10 cellular contexts compared by ENCODE assay signal in the genomic region with DNA sequence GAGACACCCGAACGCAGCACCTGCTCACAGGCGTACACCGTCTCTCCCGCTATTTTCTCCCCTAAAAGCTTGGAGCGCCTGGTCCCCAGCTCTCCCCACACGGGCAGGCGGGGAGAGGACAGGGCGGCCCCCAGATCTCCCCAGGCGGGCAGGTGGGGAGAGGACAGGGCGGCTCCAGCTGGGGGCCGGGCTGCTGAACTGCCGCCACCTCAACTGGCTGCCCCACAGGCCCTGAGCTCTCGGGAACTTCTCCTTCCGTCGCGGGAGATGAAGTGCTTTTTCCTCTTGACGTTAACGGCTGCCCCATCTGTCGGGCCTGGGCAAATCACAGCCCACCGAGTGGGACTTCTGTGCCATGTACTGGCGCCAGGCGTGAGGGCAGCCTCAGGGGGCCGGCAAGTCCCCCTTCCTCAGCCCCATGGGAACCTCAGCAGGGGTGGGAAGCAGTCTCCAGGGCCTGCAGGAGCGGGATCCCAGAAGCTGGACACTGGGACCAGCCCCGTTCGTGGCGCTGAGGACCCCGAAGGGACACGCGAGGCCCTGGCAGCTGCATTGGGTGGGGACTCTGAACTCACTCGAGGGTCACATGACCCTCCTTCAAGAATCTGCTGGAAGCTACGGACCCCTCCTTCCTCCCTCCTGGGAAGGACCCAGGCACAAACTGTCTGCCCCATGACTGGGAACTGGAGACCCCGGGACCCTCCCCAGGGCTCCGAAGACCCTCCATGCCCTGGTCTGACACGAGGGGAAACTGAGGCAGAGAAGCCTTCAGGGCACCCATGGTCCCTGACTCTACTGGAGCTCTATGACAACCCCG. TPM values are rescaled to one million over a fixed set of nuclear protein-coding genes. Genes with fewer than 3 reads are reported as not detected.
DNase-seq lines count a peak whose midpoint lies in the region; ATAC-seq, FAIRE-seq and TF ChIP-seq lines count a peak whose summit lies in the region.
"Had no signal": no experiment of that assay in that cellular context is flagged by ENCODE, and none has a peak within 500 bp of the region (broad histone marks: within the 10 kb centered on the region; RNA-seq: fewer than 3 reads in every experiment).

No MANE protein-coding gene starts in this region.

- TF ChIP-seq CTCF in liver (IDR thresholded peaks at IDR 0.05; ENCODE audit: low read depth, low read length, missing input control) (no peak), HepG2 (CRISPR knock-in tag; IDR thresholded peaks at IDR 0.05) (no peak), foreskin keratinocyte (conservative IDR thresholded peaks at IDR 0.05) (no peak)

- H3K27ac ChIP-seq in liver (ENCODE audit: low read depth in 1 of 2, low read length in 2 of 2) = peak overlapping the region; percentile 46 to 58
- no peak overlapping the region for H3K27ac ChIP-seq in HepG2 (ENCODE audit: extremely low read length, insufficient read depth, low read length)
- H3K27ac ChIP-seq in caudate nucleus (ENCODE audit: low read depth, low read length) = peak overlapping the region; percentile 16
- no peak overlapping the region for H3K27ac ChIP-seq in foreskin keratinocyte

- no peaks in the 10 kb centered on the region for H3K36me3 ChIP-seq in liver (ENCODE audit: control insufficient read depth in 4 of 4, insufficient read depth in 3 of 4, low read depth in 1 of 4, low read length in 3 of 4)
- no peaks in the 10 kb centered on the region for H3K36me3 ChIP-seq in HepG2 (replicated peaks in 1 of 2; ENCODE audit: control insufficient read depth in 1 of 2, insufficient read depth in 2 of 2, low read length in 2 of 2)

- H3K9ac ChIP-seq in liver (ENCODE audit: low read depth in 1 of 2, low read length in 2 of 2) (no peak overlapping the region), HepG2 (ENCODE audit: insufficient read depth, low read depth, low read length) (no peak overlapping the region)

- H3K27me3 ChIP-seq in liver (ENCODE audit: control insufficient read depth in 4 of 4, insufficient read depth in 4 of 4, low read length in 3 of 4) (no peaks in the 10 kb centered on the region), HepG2 (ENCODE audit: control insufficient read depth in 1 of 2, insufficient read depth in 2 of 2, low read length in 2 of 2) (peaks cover 42 to 90% of the 10 kb centered on the region in 2 experiments), foreskin keratinocyte (peaks cover 10% of the 10 kb centered on the region)

- no peak overlapping the region for H3K4me2 ChIP-seq in HepG2 (ENCODE audit: low read depth, low read length)

- TF ChIP-seq POLR2A in HepG2 (IDR thresholded peaks at IDR 0.05; ENCODE audit: insufficient read depth in 1 of 2, low read depth in 2 of 2, low read length in 2 of 2) = no peak

- no peak overlapping the region for H2AFZ ChIP-seq in HepG2 (ENCODE audit: low read length)

- CTCF ChIA-PET in HepG2 (lab: Yijun Ruan, JAX; ENCODE audit: low intra/inter-chr PET ratio, low total read pairs) = no interaction called here

- H3K27me3 Mint-ChIP-seq in memory B cell = peaks cover 19% of the 10 kb centered on the region
- peaks cover 34% of the 10 kb centered on the region for H3K27me3 Mint-ChIP-seq in activated T-helper 1 cell treated with anti-CD3 and anti-CD28 coated beads, Interleukin-12 subunit alpha, Interleukin-12 subunit beta, Interleukin-2, Interleukin-4 antibody, amounts not matched to agents 30 ng/mL and 10 ng/mL and 1 ng/mL, durations not matched to agents 14 hours and 24 hours and 36 hours (ENCODE audit: insufficient read depth)

- TF ChIP-seq EP300 in HepG2 (IDR thresholded peaks at IDR 0.05; ENCODE audit: low read depth in 2 of 2, low read length in 2 of 2) (no peak), HepG2 (CRISPR knock-in tag; IDR thresholded peaks at IDR 0.05; ENCODE audit: borderline replicate concordance) (no peak)

- H3K27ac Mint-ChIP-seq in memory B cell = no peak overlapping the region
- no peak overlapping the region for H3K27ac Mint-ChIP-seq in activated T-helper 1 cell treated with anti-CD3 and anti-CD28 coated beads, Interleukin-12 subunit alpha, Interleukin-12 subunit beta, Interleukin-2, Interleukin-4 antibody, amounts not matched to agents 30 ng/mL and 10 ng/mL and 1 ng/mL, durations not matched to agents 14 hours and 24 hours and 36 hours
- H3K27ac Mint-ChIP-seq: activated naive CD8-positive, alpha-beta T cell had no signal

- 63% methylated on average over 37 of the region's 37 CpGs for WGBS in liver
- 24% methylated on average over 24 of the region's 37 CpGs for WGBS in HepG2 (ENCODE audit: low lambda C conversion rate)

- TF ChIP-seq RAD21 in liver (IDR thresholded peaks at IDR 0.05) = no peak
- TF ChIP-seq RAD21 in HepG2 (CRISPR knock-in tag; IDR thresholded peaks at IDR 0.05) = no peak

- intact Hi-C loops in HepG2 (cut with micrococcal nuclease; ENCODE audit: unreplicated experiment) = no loop called here
- intact Hi-C loops in activated T-helper 1 cell treated with anti-CD3 and anti-CD28 coated beads, Interleukin-12 subunit alpha, Interleukin-12 subunit beta, Interleukin-2, Interleukin-4 antibody, amounts not matched to agents 30 ng/mL and 10 ng/mL and 1 ng/mL, durations not matched to agents 14 hours and 24 hours and 36 hours (cut with micrococcal nuclease) = no loop called here

- H3K4me1 Mint-ChIP-seq in memory B cell = peaks cover 9% of the 10 kb centered on the region
- H3K4me1 Mint-ChIP-seq in activated T-helper 1 cell treated with anti-CD3 and anti-CD28 coated beads, Interleukin-12 subunit alpha, Interleukin-12 subunit beta, Interleukin-2, Interleukin-4 antibody, amounts not matched to agents 30 ng/mL and 10 ng/mL and 1 ng/mL, durations not matched to agents 14 hours and 24 hours and 36 hours (ENCODE audit: low read depth) = no peaks in the 10 kb centered on the region

- no peaks in the 10 kb centered on the region for H3K36me3 Mint-ChIP-seq in memory B cell
- no peaks in the 10 kb centered on the region for H3K36me3 Mint-ChIP-seq in activated T-helper 1 cell treated with anti-CD3 and anti-CD28 coated beads, Interleukin-12 subunit alpha, Interleukin-12 subunit beta, Interleukin-2, Interleukin-4 antibody, amounts not matched to agents 30 ng/mL and 10 ng/mL and 1 ng/mL, durations not matched to agents 14 hours and 24 hours and 36 hours (ENCODE audit: low read depth)
- H3K36me3 Mint-ChIP-seq: activated naive CD8-positive, alpha-beta T cell had no signal

- H3K9me3 ChIP-seq in liver (ENCODE audit: control insufficient read depth in 4 of 4, low read length in 3 of 4) (no peaks in the 10 kb centered on the region), HepG2 (ENCODE audit: low read length) (no peaks in the 10 kb centered on the region)

- H3K79me2 ChIP-seq in HepG2 (ENCODE audit: insufficient read depth, low read length) = no peaks in the 10 kb centered on the region

- no peak for FAIRE-seq in HepG2 (lab: Jason Lieb, UNC)

- DNase-seq in HepG2 (ENCODE audit: low spot score) (no peak), caudate nucleus (lab: John Stamatoyannopoulos, UW) (no peak), memory B cell (ENCODE audit: low spot score in 2 of 2) (peak in 1 of 2 donors; percentile 35), NCI-H2227 treated with DMSO at 0.1 percent for 48 hours (lab: John Stamatoyannopoulos, UW) (no peak), foreskin keratinocyte (no peak), NCI-H187 treated with DMSO at 0.1 percent for 48 hours (lab: John Stamatoyannopoulos, UW) (no peak)
- no peak for DNase-seq in activated T-helper 1 cell treated with anti-CD3 and anti-CD28 coated beads, Interleukin-12 subunit alpha, Interleukin-12 subunit beta, Interleukin-2, Interleukin-4 antibody, amounts not matched to agents 30 ng/mL and 10 ng/mL and 1 ng/mL, durations not matched to agents 14 hours and 24 hours and 36 hours (ENCODE audit: low spot score)
- DNase-seq: glutamatergic neuron had no signal

- peaks cover 0 to 5% (median 0%) of the 10 kb centered on the region in 4 donors for H3K4me1 ChIP-seq in liver (ENCODE audit: control insufficient read depth in 4 of 4, insufficient read depth in 4 of 4, low read length in 3 of 4)
- H3K4me1 ChIP-seq in HepG2 (ENCODE audit: insufficient read depth, low read length) = peaks cover 28% of the 10 kb centered on the region
- peaks cover 6% of the 10 kb centered on the region for H3K4me1 ChIP-seq in foreskin keratinocyte

- ATAC-seq in HepG2 (no peak), memory B cell (ENCODE audit: low read depth) (peak; percentile 27), foreskin keratinocyte (no peak)

- H3K4me3 ChIP-seq in liver (ENCODE audit: low read depth in 1 of 3, low read length in 3 of 3) = no peak overlapping the region
- no peak overlapping the region for H3K4me3 ChIP-seq in HepG2 (replicated peaks in 1 of 3; ENCODE audit: insufficient read depth in 1 of 3, low read depth in 2 of 3, low read length in 3 of 3)

- BruUV-seq in HepG2 (replicated peaks; lab: Mats Ljungman, UMichigan) = no TSS peak

- POLR2A ChIA-PET in HepG2 (lab: Yijun Ruan, JAX) = no interaction called here

- no peaks in the 10 kb centered on the region for H3K9me3 Mint-ChIP-seq in memory B cell
- H3K9me3 Mint-ChIP-seq in activated T-helper 1 cell treated with anti-CD3 and anti-CD28 coated beads, Interleukin-12 subunit alpha, Interleukin-12 subunit beta, Interleukin-2, Interleukin-4 antibody, amounts not matched to agents 30 ng/mL and 10 ng/mL and 1 ng/mL, durations not matched to agents 14 hours and 24 hours and 36 hours = no peaks in the 10 kb centered on the region

- in situ Hi-C loops in HepG2 (cut with HindIII; ENCODE audit: extremely low pct_ligation_motif_present, low pct_unique_long_range_greater_than_20kb) = no loop called here

- H3K4me3 Mint-ChIP-seq in memory B cell = peak overlapping the region; percentile 41
- H3K4me3 Mint-ChIP-seq in activated T-helper 1 cell treated with anti-CD3 and anti-CD28 coated beads, Interleukin-12 subunit alpha, Interleukin-12 subunit beta, Interleukin-2, Interleukin-4 antibody, amounts not matched to agents 30 ng/mL and 10 ng/mL and 1 ng/mL, durations not matched to agents 14 hours and 24 hours and 36 hours = no peak overlapping the region

- H4K20me1 ChIP-seq in HepG2 (ENCODE audit: insufficient read depth, low read length) = no peaks in the 10 kb centered on the region

RNA-seq across cellular contexts. Expression of gene EGFL7, which starts 5.7 kb away (rescaled TPM):
- total RNA-seq in liver (10 to 100 TPM; 34.5 to 38.5 TPM), HepG2 (2016; rRNA removed; fragmentation: Illumina TruSeq; extraction: Trizol) (0.20 TPM in 1 of 2 replicates, not detected in the other), foreskin keratinocyte (14.7 and 16.4 TPM in 2 replicates)
- polyA plus RNA-seq in liver (10 to 100 TPM; 32.1 to 39.7 TPM), HepG2 (2011; rRNA removed) (5.1 and 10.3 TPM in 2 replicates), foreskin keratinocyte (19.5 and 25.1 TPM in 2 replicates)
- total RNA-seq in HepG2 (2016; cell fraction: cytosol; rRNA removed; fragmentation: Illumina TruSeq; extraction: Trizol; ENCODE audit: low read depth) = 0.61 and 0.88 TPM in 2 replicates
- total RNA-seq in HepG2 (2016; cell fraction: insoluble cytoplasmic fraction; rRNA removed; fragmentation: Illumina TruSeq; extraction: Trizol) = 0.19 and 0.32 TPM in 2 replicates
- total RNA-seq in HepG2 (2016; cell fraction: membrane; rRNA removed; fragmentation: Illumina TruSeq; extraction: Trizol) = 0.59 and 0.93 TPM in 2 replicates
- total RNA-seq in HepG2 (2016; cell fraction: nucleus; rRNA removed; fragmentation: Illumina TruSeq; extraction: Trizol) = 0.40 TPM in 1 of 2 replicates, not detected in the other
- 7.6 and 12.5 TPM in 2 replicates for polyA plus RNA-seq in HepG2 (2011; cell fraction: cytosol; rRNA removed)
- polyA plus RNA-seq in HepG2 (2011; cell fraction: nucleus; rRNA removed) = 20.6 and 22.6 TPM in 2 replicates
- polyA plus RNA-seq in HepG2 (2012) = 1.6 and 2.3 TPM in 2 replicates
- polyA plus RNA-seq in HepG2 (2016; cell fraction: cytosol; fragmentation: Illumina TruSeq; extraction: Trizol; ENCODE audit: low read depth) = 0.54 and 0.89 TPM in 2 replicates
- 0.20 and 0.56 TPM in 2 replicates for polyA plus RNA-seq in HepG2 (2016; cell fraction: insoluble cytoplasmic fraction; fragmentation: Illumina TruSeq; extraction: Trizol; ENCODE audit: low read depth)
- polyA plus RNA-seq in HepG2 (2016; cell fraction: membrane; fragmentation: Illumina TruSeq; extraction: Trizol; ENCODE audit: low read depth) = 0.68 and 0.72 TPM in 2 replicates
- not detected in 2 replicates for polyA plus RNA-seq in HepG2 (2016; cell fraction: nucleus; fragmentation: Illumina TruSeq; extraction: Trizol; ENCODE audit: insufficient read depth, low read depth)
- polyA minus RNA-seq in HepG2 (2011; rRNA and poly(A)+ RNA removed; ENCODE audit: low replicate concordance) = 3.6 and 4.7 TPM in 2 replicates
- 3.1 and 3.3 TPM in 2 replicates for polyA minus RNA-seq in HepG2 (2011; cell fraction: cytosol; rRNA and poly(A)+ RNA removed)
- 1.9 and 3.0 TPM in 2 replicates for polyA minus RNA-seq in HepG2 (2011; cell fraction: nucleus; rRNA and poly(A)+ RNA removed)
- total RNA-seq in activated T-helper 1 cell treated with anti-CD3 and anti-CD28 coated beads, Interleukin-12 subunit alpha, Interleukin-12 subunit beta, Interleukin-2, Interleukin-4 antibody, amounts not matched to agents 30 ng/mL and 10 ng/mL and 1 ng/mL, durations not matched to agents 14 hours and 24 hours and 36 hours = 2.4 and 2.5 TPM in 2 replicates

RNA-seq across cellular contexts. Expression of gene AGPAT2, which starts 30.3 kb away (rescaled TPM):
- total RNA-seq in liver (100 to 1,000 TPM in 1 of 2 donors, 10 to 100 TPM in 1; 75.1 to 213 TPM), HepG2 (2016; rRNA removed; fragmentation: Illumina TruSeq; extraction: Trizol) (2.5 and 3.9 TPM in 2 replicates), foreskin keratinocyte (38.1 and 41.9 TPM in 2 replicates)
- polyA plus RNA-seq in liver (100 to 1,000 TPM; 211 to 222 TPM), HepG2 (2011; rRNA removed) (25.8 and 33.0 TPM in 2 replicates), foreskin keratinocyte (61.5 and 75.3 TPM in 2 replicates)
- total RNA-seq in HepG2 (2016; cell fraction: cytosol; rRNA removed; fragmentation: Illumina TruSeq; extraction: Trizol; ENCODE audit: low read depth) = 5.2 and 5.9 TPM in 2 replicates
- 2.1 and 3.5 TPM in 2 replicates for total RNA-seq in HepG2 (2016; cell fraction: insoluble cytoplasmic fraction; rRNA removed; fragmentation: Illumina TruSeq; extraction: Trizol)
- total RNA-seq in HepG2 (2016; cell fraction: membrane; rRNA removed; fragmentation: Illumina TruSeq; extraction: Trizol) = 6.3 and 6.7 TPM in 2 replicates
- total RNA-seq in HepG2 (2016; cell fraction: nucleus; rRNA removed; fragmentation: Illumina TruSeq; extraction: Trizol) = 3.1 and 3.9 TPM in 2 replicates
- polyA plus RNA-seq in HepG2 (2011; cell fraction: cytosol; rRNA removed) = 34.1 and 37.6 TPM in 2 replicates
- polyA plus RNA-seq in HepG2 (2011; cell fraction: nucleus; rRNA removed) = 32.1 and 35.6 TPM in 2 replicates
- 9.3 and 10.6 TPM in 2 replicates for polyA plus RNA-seq in HepG2 (2012)
- 8.4 and 9.1 TPM in 2 replicates for polyA plus RNA-seq in HepG2 (2016; cell fraction: cytosol; fragmentation: Illumina TruSeq; extraction: Trizol; ENCODE audit: low read depth)
- polyA plus RNA-seq in HepG2 (2016; cell fraction: insoluble cytoplasmic fraction; fragmentation: Illumina TruSeq; extraction: Trizol; ENCODE audit: low read depth) = 3.6 and 3.8 TPM in 2 replicates
- polyA plus RNA-seq in HepG2 (2016; cell fraction: membrane; fragmentation: Illumina TruSeq; extraction: Trizol; ENCODE audit: low read depth) = 9.7 and 9.8 TPM in 2 replicates
- 8.2 and 8.4 TPM in 2 replicates for polyA plus RNA-seq in HepG2 (2016; cell fraction: nucleus; fragmentation: Illumina TruSeq; extraction: Trizol; ENCODE audit: insufficient read depth, low read depth)
- polyA minus RNA-seq in HepG2 (2011; rRNA and poly(A)+ RNA removed; ENCODE audit: low replicate concordance) = 34.1 and 96.5 TPM in 2 replicates
- polyA minus RNA-seq in HepG2 (2011; cell fraction: cytosol; rRNA and poly(A)+ RNA removed) = 12.3 and 17.9 TPM in 2 replicates
- polyA minus RNA-seq in HepG2 (2011; cell fraction: nucleus; rRNA and poly(A)+ RNA removed) = 6.1 and 6.2 TPM in 2 replicates
- total RNA-seq in activated T-helper 1 cell treated with anti-CD3 and anti-CD28 coated beads, Interleukin-12 subunit alpha, Interleukin-12 subunit beta, Interleukin-2, Interleukin-4 antibody, amounts not matched to agents 30 ng/mL and 10 ng/mL and 1 ng/mL, durations not matched to agents 14 hours and 24 hours and 36 hours = 24.7 and 25.0 TPM in 2 replicates

RNA-seq across cellular contexts. Expression of gene DIPK1B, which starts 55.4 kb away (rescaled TPM):
- total RNA-seq in liver (10 to 100 TPM in 1 of 2 donors, 1 to 10 TPM in 1; 6.4 to 19.7 TPM), HepG2 (2016; rRNA removed; fragmentation: Illumina TruSeq; extraction: Trizol) (0.18 and 0.28 TPM in 2 replicates), foreskin keratinocyte (0.07 and 0.21 TPM in 2 replicates)
- polyA plus RNA-seq in liver (1 to 10 TPM; 2.3 to 4.1 TPM), HepG2 (2011; rRNA removed) (3.9 and 7.2 TPM in 2 replicates), foreskin keratinocyte (0.18 and 0.19 TPM in 2 replicates)
- total RNA-seq in HepG2 (2016; cell fraction: cytosol; rRNA removed; fragmentation: Illumina TruSeq; extraction: Trizol; ENCODE audit: low read depth) = 0.91 and 1.1 TPM in 2 replicates
- total RNA-seq in HepG2 (2016; cell fraction: insoluble cytoplasmic fraction; rRNA removed; fragmentation: Illumina TruSeq; extraction: Trizol) = 0.28 and 0.41 TPM in 2 replicates
- total RNA-seq in HepG2 (2016; cell fraction: membrane; rRNA removed; fragmentation: Illumina TruSeq; extraction: Trizol) = 0.99 and 1.2 TPM in 2 replicates
- 0.16 TPM in 1 of 2 replicates, not detected in the other for total RNA-seq in HepG2 (2016; cell fraction: nucleus; rRNA removed; fragmentation: Illumina TruSeq; extraction: Trizol)
- 4.8 and 7.5 TPM in 2 replicates for polyA plus RNA-seq in HepG2 (2011; cell fraction: cytosol; rRNA removed)
- 17.3 and 19.2 TPM in 2 replicates for polyA plus RNA-seq in HepG2 (2011; cell fraction: nucleus; rRNA removed)
- 3.2 TPM in 2 replicates for polyA plus RNA-seq in HepG2 (2012)
- 1.3 TPM in 2 replicates for polyA plus RNA-seq in HepG2 (2016; cell fraction: cytosol; fragmentation: Illumina TruSeq; extraction: Trizol; ENCODE audit: low read depth)
- 0.28 and 0.45 TPM in 2 replicates for polyA plus RNA-seq in HepG2 (2016; cell fraction: insoluble cytoplasmic fraction; fragmentation: Illumina TruSeq; extraction: Trizol; ENCODE audit: low read depth)
- polyA plus RNA-seq in HepG2 (2016; cell fraction: membrane; fragmentation: Illumina TruSeq; extraction: Trizol; ENCODE audit: low read depth) = 1.1 TPM in 2 replicates
- 0.56 and 0.57 TPM in 2 replicates for polyA plus RNA-seq in HepG2 (2016; cell fraction: nucleus; fragmentation: Illumina TruSeq; extraction: Trizol; ENCODE audit: insufficient read depth, low read depth)
- polyA minus RNA-seq in HepG2 (2011; rRNA and poly(A)+ RNA removed; ENCODE audit: low replicate concordance) = 0.07 and 7.1 TPM in 2 replicates
- 2.7 and 3.6 TPM in 2 replicates for polyA minus RNA-seq in HepG2 (2011; cell fraction: cytosol; rRNA and poly(A)+ RNA removed)
- 1.2 TPM in 2 replicates for polyA minus RNA-seq in HepG2 (2011; cell fraction: nucleus; rRNA and poly(A)+ RNA removed)
- total RNA-seq in activated T-helper 1 cell treated with anti-CD3 and anti-CD28 coated beads, Interleukin-12 subunit alpha, Interleukin-12 subunit beta, Interleukin-2, Interleukin-4 antibody, amounts not matched to agents 30 ng/mL and 10 ng/mL and 1 ng/mL, durations not matched to agents 14 hours and 24 hours and 36 hours = 0.47 and 0.88 TPM in 2 replicates

Comparison
In these comparisons a context has a peak if more than half of its experiments do, and no peak if none do; other contexts are left out.
1. H3K27ac ChIP-seq: peak in liver (2 of 2) and caudate nucleus (single experiment); none in HepG2 (single experiment) and foreskin keratinocyte (single experiment).